In the genomic region with DNA sequence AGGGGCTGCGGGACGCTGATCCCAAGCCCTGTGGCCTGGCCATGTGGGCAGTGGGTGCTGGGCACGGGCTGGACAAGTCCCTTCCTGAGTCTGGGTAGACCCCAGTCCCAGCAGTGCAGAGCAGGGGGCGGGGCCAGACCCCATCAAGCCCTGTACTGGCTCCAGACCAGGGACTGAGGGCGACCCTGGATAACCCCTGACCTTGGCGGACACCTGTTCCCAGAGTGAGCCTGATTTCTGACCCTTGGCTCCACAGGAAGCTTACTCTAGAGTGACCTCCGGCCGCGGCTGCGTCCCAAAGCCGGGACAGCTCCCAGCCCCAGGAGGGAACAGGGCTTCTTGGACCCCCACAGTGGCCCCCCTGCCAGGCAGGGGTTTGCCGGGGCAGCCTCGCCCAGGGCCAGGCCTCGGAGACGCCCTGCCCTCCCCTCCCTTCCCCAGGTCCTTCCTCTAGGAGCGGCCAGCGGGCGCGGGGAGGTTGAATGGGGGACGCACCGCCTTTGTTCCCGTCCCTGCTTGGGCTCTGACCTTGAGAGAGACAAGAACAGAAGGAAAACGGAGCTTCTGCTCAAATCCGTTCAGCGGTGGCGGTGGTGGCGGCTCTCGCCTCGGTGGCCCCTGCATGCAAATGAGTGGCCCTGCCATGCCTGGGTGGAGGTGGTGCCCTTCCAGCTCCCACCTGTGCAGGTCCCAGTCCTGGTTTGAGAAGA, we compare ENCODE assay signal across 1 cellular context.
A peak's percentile ranks its signal among the peaks of the same experiment; 100 is the strongest.
TF ChIP-seq lines count a peak whose summit lies in the region.

No MANE protein-coding gene starts in this region.

TF ChIP-seq in HepG2, 621 proteins besides CTCF, POLR2A, EP300 and RAD21 (continued from another document and continues in another):
- peak; percentile 60; the same call in 1 of the 2 replicates for TF ChIP-seq SPEN (CRISPR knock-in tag; IDR thresholded peaks at IDR 0.05; ENCODE audit: low read depth)
- TF ChIP-seq ISX (CRISPR knock-in tag; conservative IDR thresholded peaks at IDR 0.05) = no peak
- no peak for TF ChIP-seq KAT2B (IDR thresholded peaks at IDR 0.05; ENCODE audit: borderline replicate concordance, low read depth, low read length)
- TF ChIP-seq, protein P1, sequence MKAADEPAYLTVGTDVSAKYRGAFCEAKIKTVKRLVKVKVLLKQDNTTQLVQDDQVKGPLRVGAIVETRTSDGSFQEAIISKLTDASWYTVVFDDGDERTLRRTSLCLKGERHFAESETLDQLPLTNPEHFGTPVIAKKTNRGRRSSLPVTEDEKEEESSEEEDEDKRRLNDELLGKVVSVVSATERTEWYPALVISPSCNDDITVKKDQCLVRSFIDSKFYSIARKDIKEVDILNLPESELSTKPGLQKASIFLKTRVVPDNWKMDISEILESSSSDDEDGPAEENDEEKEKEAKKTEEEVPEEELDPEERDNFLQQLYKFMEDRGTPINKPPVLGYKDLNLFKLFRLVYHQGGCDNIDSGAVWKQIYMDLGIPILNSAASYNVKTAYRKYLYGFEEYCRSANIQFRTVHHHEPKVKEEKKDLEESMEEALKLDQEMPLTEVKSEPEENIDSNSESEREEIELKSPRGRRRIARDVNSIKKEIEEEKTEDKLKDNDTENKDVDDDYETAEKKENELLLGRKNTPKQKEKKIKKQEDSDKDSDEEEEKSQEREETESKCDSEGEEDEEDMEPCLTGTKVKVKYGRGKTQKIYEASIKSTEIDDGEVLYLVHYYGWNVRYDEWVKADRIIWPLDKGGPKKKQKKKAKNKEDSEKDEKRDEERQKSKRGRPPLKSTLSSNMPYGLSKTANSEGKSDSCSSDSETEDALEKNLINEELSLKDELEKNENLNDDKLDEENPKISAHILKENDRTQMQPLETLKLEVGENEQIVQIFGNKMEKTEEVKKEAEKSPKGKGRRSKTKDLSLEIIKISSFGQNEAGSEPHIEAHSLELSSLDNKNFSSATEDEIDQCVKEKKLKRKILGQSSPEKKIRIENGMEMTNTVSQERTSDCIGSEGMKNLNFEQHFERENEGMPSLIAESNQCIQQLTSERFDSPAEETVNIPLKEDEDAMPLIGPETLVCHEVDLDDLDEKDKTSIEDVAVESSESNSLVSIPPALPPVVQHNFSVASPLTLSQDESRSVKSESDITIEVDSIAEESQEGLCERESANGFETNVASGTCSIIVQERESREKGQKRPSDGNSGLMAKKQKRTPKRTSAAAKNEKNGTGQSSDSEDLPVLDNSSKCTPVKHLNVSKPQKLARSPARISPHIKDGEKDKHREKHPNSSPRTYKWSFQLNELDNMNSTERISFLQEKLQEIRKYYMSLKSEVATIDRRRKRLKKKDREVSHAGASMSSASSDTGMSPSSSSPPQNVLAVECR (CRISPR knock-in tag; IDR thresholded peaks at IDR 0.05; ENCODE audit: borderline replicate concordance) = peak; percentile 61
- no peak for TF ChIP-seq CCDC6 (CRISPR knock-in tag; IDR thresholded peaks at IDR 0.05)
- TF ChIP-seq ZBTB20 (CRISPR knock-in tag; IDR thresholded peaks at IDR 0.05; ENCODE audit: borderline replicate concordance, low read depth) = peak; percentile 61; the same call in 1 of the 2 replicates
- no peak for TF ChIP-seq ZNF605 (CRISPR knock-in tag; IDR thresholded peaks at IDR 0.05)
- TF ChIP-seq PAWR (CRISPR knock-in tag; IDR thresholded peaks at IDR 0.05; ENCODE audit: borderline replicate concordance) = no peak
- no peak for TF ChIP-seq RFXANK (CRISPR knock-in tag; IDR thresholded peaks at IDR 0.05)
- TF ChIP-seq REPIN1 (CRISPR knock-in tag; IDR thresholded peaks at IDR 0.05; ENCODE audit: borderline replicate concordance, low read depth) = no peak
- no peak for TF ChIP-seq TCF12 (IDR thresholded peaks at IDR 0.05)
- TF ChIP-seq TCF12 (CRISPR knock-in tag; IDR thresholded peaks at IDR 0.05) = peak; percentile 80; the same call in 1 of the 2 replicates
- TF ChIP-seq, protein P2, sequence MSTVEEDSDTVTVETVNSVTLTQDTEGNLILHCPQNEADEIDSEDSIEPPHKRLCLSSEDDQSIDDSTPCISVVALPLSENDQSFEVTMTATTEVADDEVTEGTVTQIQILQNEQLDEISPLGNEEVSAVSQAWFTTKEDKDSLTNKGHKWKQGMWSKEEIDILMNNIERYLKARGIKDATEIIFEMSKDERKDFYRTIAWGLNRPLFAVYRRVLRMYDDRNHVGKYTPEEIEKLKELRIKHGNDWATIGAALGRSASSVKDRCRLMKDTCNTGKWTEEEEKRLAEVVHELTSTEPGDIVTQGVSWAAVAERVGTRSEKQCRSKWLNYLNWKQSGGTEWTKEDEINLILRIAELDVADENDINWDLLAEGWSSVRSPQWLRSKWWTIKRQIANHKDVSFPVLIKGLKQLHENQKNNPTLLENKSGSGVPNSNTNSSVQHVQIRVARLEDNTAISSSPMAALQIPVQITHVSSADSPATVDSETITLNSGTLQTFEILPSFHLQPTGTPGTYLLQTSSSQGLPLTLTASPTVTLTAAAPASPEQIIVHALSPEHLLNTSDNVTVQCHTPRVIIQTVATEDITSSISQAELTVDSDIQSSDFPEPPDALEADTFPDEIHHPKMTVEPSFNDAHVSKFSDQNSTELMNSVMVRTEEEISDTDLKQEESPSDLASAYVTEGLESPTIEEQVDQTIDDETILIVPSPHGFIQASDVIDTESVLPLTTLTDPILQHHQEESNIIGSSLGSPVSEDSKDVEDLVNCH (CRISPR knock-in tag; IDR thresholded peaks at IDR 0.05) = no peak
- peak; percentile 79 for TF ChIP-seq ZFP90 (CRISPR knock-in tag; IDR thresholded peaks at IDR 0.05; ENCODE audit: borderline replicate concordance)
- TF ChIP-seq RORA (CRISPR knock-in tag; IDR thresholded peaks at IDR 0.05) = no peak
- TF ChIP-seq, protein P3, sequence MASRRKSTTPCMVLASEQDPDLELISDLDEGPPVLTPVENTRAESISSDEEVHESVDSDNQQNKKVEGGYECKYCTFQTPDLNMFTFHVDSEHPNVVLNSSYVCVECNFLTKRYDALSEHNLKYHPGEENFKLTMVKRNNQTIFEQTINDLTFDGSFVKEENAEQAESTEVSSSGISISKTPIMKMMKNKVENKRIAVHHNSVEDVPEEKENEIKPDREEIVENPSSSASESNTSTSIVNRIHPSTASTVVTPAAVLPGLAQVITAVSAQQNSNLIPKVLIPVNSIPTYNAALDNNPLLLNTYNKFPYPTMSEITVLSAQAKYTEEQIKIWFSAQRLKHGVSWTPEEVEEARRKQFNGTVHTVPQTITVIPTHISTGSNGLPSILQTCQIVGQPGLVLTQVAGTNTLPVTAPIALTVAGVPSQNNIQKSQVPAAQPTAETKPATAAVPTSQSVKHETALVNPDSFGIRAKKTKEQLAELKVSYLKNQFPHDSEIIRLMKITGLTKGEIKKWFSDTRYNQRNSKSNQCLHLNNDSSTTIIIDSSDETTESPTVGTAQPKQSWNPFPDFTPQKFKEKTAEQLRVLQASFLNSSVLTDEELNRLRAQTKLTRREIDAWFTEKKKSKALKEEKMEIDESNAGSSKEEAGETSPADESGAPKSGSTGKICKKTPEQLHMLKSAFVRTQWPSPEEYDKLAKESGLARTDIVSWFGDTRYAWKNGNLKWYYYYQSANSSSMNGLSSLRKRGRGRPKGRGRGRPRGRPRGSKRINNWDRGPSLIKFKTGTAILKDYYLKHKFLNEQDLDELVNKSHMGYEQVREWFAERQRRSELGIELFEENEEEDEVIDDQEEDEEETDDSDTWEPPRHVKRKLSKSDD (CRISPR knock-in tag; IDR thresholded peaks at IDR 0.05; ENCODE audit: low read depth) = 0 out of 2 replicates have a peak, but pooled peaks have one; percentile 42
- TF ChIP-seq ZNF776 (CRISPR knock-in tag; IDR thresholded peaks at IDR 0.05) = no peak
- TF ChIP-seq, protein P4, sequence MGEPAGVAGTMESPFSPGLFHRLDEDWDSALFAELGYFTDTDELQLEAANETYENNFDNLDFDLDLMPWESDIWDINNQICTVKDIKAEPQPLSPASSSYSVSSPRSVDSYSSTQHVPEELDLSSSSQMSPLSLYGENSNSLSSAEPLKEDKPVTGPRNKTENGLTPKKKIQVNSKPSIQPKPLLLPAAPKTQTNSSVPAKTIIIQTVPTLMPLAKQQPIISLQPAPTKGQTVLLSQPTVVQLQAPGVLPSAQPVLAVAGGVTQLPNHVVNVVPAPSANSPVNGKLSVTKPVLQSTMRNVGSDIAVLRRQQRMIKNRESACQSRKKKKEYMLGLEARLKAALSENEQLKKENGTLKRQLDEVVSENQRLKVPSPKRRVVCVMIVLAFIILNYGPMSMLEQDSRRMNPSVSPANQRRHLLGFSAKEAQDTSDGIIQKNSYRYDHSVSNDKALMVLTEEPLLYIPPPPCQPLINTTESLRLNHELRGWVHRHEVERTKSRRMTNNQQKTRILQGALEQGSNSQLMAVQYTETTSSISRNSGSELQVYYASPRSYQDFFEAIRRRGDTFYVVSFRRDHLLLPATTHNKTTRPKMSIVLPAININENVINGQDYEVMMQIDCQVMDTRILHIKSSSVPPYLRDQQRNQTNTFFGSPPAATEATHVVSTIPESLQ (CRISPR knock-in tag; conservative IDR thresholded peaks at IDR 0.05) = no peak
- no peak for TF ChIP-seq ZNF232 (CRISPR knock-in tag; IDR thresholded peaks at IDR 0.05; ENCODE audit: borderline replicate concordance)
- TF ChIP-seq, protein P5, sequence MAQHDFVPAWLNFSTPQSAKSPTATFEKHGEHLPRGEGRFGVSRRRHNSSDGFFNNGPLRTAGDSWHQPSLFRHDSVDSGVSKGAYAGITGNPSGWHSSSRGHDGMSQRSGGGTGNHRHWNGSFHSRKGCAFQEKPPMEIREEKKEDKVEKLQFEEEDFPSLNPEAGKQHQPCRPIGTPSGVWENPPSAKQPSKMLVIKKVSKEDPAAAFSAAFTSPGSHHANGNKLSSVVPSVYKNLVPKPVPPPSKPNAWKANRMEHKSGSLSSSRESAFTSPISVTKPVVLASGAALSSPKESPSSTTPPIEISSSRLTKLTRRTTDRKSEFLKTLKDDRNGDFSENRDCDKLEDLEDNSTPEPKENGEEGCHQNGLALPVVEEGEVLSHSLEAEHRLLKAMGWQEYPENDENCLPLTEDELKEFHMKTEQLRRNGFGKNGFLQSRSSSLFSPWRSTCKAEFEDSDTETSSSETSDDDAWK (CRISPR knock-in tag; IDR thresholded peaks at IDR 0.05) = no peak
- TF ChIP-seq, protein P6, sequence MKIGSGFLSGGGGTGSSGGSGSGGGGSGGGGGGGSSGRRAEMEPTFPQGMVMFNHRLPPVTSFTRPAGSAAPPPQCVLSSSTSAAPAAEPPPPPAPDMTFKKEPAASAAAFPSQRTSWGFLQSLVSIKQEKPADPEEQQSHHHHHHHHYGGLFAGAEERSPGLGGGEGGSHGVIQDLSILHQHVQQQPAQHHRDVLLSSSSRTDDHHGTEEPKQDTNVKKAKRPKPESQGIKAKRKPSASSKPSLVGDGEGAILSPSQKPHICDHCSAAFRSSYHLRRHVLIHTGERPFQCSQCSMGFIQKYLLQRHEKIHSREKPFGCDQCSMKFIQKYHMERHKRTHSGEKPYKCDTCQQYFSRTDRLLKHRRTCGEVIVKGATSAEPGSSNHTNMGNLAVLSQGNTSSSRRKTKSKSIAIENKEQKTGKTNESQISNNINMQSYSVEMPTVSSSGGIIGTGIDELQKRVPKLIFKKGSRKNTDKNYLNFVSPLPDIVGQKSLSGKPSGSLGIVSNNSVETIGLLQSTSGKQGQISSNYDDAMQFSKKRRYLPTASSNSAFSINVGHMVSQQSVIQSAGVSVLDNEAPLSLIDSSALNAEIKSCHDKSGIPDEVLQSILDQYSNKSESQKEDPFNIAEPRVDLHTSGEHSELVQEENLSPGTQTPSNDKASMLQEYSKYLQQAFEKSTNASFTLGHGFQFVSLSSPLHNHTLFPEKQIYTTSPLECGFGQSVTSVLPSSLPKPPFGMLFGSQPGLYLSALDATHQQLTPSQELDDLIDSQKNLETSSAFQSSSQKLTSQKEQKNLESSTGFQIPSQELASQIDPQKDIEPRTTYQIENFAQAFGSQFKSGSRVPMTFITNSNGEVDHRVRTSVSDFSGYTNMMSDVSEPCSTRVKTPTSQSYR (CRISPR knock-in tag; IDR thresholded peaks at IDR 0.05; ENCODE audit: borderline replicate concordance) = no peak
- TF ChIP-seq ZNF746 (CRISPR knock-in tag; IDR thresholded peaks at IDR 0.05) = peak; percentile 52; the same call in 1 of the 2 replicates
- TF ChIP-seq, protein P7, sequence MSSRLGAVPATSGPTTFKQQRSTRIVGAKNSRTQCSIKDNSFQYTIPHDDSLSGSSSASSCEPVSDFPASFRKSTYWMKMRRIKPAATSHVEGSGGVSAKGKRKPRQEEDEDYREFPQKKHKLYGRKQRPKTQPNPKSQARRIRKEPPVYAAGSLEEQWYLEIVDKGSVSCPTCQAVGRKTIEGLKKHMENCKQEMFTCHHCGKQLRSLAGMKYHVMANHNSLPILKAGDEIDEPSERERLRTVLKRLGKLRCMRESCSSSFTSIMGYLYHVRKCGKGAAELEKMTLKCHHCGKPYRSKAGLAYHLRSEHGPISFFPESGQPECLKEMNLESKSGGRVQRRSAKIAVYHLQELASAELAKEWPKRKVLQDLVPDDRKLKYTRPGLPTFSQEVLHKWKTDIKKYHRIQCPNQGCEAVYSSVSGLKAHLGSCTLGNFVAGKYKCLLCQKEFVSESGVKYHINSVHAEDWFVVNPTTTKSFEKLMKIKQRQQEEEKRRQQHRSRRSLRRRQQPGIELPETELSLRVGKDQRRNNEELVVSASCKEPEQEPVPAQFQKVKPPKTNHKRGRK (CRISPR knock-in tag; IDR thresholded peaks at IDR 0.05) = peak; percentile 24; the same call in 1 of the 2 replicates
- TF ChIP-seq PRPF4 (IDR thresholded peaks at IDR 0.05; ENCODE audit: low read depth, low read length, poor library complexity, severe bottlenecking) = no peak
- TF ChIP-seq MTF2 (CRISPR knock-in tag; IDR thresholded peaks at IDR 0.05; ENCODE audit: borderline replicate concordance) = no peak
- TF ChIP-seq ZNF234 (CRISPR knock-in tag; conservative IDR thresholded peaks at IDR 0.05) = no peak
- TF ChIP-seq TCF7L2 (IDR thresholded peaks at IDR 0.05; ENCODE audit: low read depth, low read length) = no peak
- TF ChIP-seq ZFY (CRISPR knock-in tag; IDR thresholded peaks at IDR 0.05) = peak; percentile 8; the same call in 1 of the 2 replicates
- no peak for TF ChIP-seq U2AF2 (IDR thresholded peaks at IDR 0.05; ENCODE audit: low read depth, low read length)
- no peak for TF ChIP-seq ZNF496 (CRISPR knock-in tag; IDR thresholded peaks at IDR 0.05; ENCODE audit: insufficient replicate concordance)
- TF ChIP-seq NFE2L1 (CRISPR knock-in tag; IDR thresholded peaks at IDR 0.05; ENCODE audit: borderline replicate concordance) = no peak
- no peak for TF ChIP-seq ZNF256 (CRISPR knock-in tag; conservative IDR thresholded peaks at IDR 0.05)
- no peak for TF ChIP-seq GPN1 (CRISPR knock-in tag; IDR thresholded peaks at IDR 0.05; ENCODE audit: borderline replicate concordance)
- peak; percentile 70 for TF ChIP-seq SP4 (CRISPR knock-in tag; IDR thresholded peaks at IDR 0.05)
- no peak for TF ChIP-seq CHD2 (IDR thresholded peaks at IDR 0.05; ENCODE audit: low read depth, low read length)
- no peak for TF ChIP-seq ZFP36L2 (CRISPR knock-in tag; IDR thresholded peaks at IDR 0.05)
- TF ChIP-seq, protein P8, sequence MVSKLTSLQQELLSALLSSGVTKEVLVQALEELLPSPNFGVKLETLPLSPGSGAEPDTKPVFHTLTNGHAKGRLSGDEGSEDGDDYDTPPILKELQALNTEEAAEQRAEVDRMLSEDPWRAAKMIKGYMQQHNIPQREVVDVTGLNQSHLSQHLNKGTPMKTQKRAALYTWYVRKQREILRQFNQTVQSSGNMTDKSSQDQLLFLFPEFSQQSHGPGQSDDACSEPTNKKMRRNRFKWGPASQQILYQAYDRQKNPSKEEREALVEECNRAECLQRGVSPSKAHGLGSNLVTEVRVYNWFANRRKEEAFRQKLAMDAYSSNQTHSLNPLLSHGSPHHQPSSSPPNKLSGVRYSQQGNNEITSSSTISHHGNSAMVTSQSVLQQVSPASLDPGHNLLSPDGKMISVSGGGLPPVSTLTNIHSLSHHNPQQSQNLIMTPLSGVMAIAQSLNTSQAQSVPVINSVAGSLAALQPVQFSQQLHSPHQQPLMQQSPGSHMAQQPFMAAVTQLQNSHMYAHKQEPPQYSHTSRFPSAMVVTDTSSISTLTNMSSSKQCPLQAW (CRISPR knock-in tag; IDR thresholded peaks at IDR 0.05) = 0 out of 2 replicates have a peak, but pooled peaks have one; percentile 41
- peak; percentile 61 for TF ChIP-seq HOXA3 (CRISPR knock-in tag; IDR thresholded peaks at IDR 0.05)
- peak; percentile 94 for TF ChIP-seq RARA (CRISPR knock-in tag; IDR thresholded peaks at IDR 0.05)
